Comparison of ENCODE assay signal across 23 cellular contexts in the genomic region with DNA sequence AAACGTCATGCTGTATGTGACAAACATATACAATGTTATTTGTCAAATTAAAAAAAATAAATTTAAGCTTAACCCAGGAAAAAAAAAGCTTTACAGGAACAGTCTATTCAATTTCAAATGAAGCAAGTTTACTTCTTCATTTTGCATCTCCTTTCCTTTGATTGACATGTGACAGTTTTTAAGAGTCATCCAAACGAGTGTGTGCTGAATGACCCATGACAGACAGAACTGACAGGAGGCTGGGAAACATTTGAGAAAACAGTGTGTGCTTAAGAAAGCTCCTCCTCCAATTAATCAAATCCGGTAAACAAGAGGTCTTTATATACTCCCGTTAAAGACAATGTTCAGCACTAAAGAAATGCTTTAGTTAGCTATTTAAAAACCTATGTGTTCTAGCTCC.
"Had no signal": no experiment of that assay in that cellular context is flagged by ENCODE, and none has a peak within 500 bp of the region (broad histone marks: within the 10 kb centered on the region; RNA-seq: fewer than 3 reads in every experiment).

No MANE protein-coding gene starts in this region.

- H3K36me3 ChIP-seq: gastrocnemius medialis, neutrophil, upper lobe of right lung had no signal

- H3K27me3 Mint-ChIP-seq: activated CD4-positive, alpha-beta T cell treated with anti-CD3 and anti-CD28 coated beads, Interleukin-2, amount 10 ng/mL, durations not matched to agents 24 days and 14 days; activated CD8-positive, alpha-beta T cell treated with anti-CD3 and anti-CD28 coated beads for 36 hours; activated naive CD8-positive, alpha-beta T cell treated with anti-CD3 and anti-CD28 coated beads, Interleukin-2, amount 10 ng/mL, durations not matched to agents 7 days and 5 days; activated T-helper 17 cell treated with anti-CD3 and anti-CD28 coated beads, Interleukin-2, amount 50 U/mL, for 72 hours; memory B cell had no signal

- H3K27ac ChIP-seq: body of pancreas, coronary artery, gastrocnemius medialis, neutrophil, parathyroid adenoma, upper lobe of right lung had no signal

- H3K4me3 ChIP-seq: body of pancreas, coronary artery, gastrocnemius medialis, upper lobe of right lung had no signal

- H3K27me3 ChIP-seq: body of pancreas, gastrocnemius medialis, neutrophil, upper lobe of right lung had no signal

- DNase-seq: activated CD4-positive, alpha-beta T cell treated with anti-CD3 and anti-CD28 coated beads, Interleukin-2, amount 10 ng/mL, durations not matched to agents 24 days and 14 days; activated CD8-positive, alpha-beta T cell treated with anti-CD3 and anti-CD28 coated beads for 36 hours; activated naive CD4-positive, alpha-beta T cell treated with Interleukin-2 at 50 U/mL for 16 hours; activated naive CD8-positive, alpha-beta T cell treated with anti-CD3 and anti-CD28 coated beads, Interleukin-2, amount 10 ng/mL, durations not matched to agents 7 days and 5 days; activated T-cell treated with anti-CD3 and anti-CD28 coated beads, Interleukin-2, amount 50 U/mL, for 1 hour; amygdala; body of pancreas; central memory CD4-positive, alpha-beta T cell; erythroblast; gastrocnemius medialis; head of caudate nucleus; immature natural killer cell; natural killer cell; retina; stimulated activated CD4-positive, alpha-beta T cell treated with anti-CD3 and anti-CD28 coated beads, Interleukin-1b, Interleukin-23, amount 100 ng/mL, for 48 hours; stimulated activated CD8-positive, alpha-beta memory T cell treated with anti-CD3 and anti-CD28 coated beads, Interleukin-4, amount 100 ng/mL, for 48 hours; stimulated activated naive CD4-positive, alpha-beta T cell; upper lobe of right lung had no signal

- H3K9me3 Mint-ChIP-seq: activated CD4-positive, alpha-beta T cell treated with anti-CD3 and anti-CD28 coated beads, Interleukin-2, amount 10 ng/mL, durations not matched to agents 24 days and 14 days; immature natural killer cell had no signal

- H3K9me3 ChIP-seq: body of pancreas, gastrocnemius medialis, neutrophil, upper lobe of right lung had no signal

- H2AFZ ChIP-seq: parathyroid adenoma had no signal

- H3K27ac Mint-ChIP-seq: activated CD4-positive, alpha-beta T cell treated with anti-CD3 and anti-CD28 coated beads, Interleukin-2, amount 10 ng/mL, durations not matched to agents 24 days and 14 days; activated CD8-positive, alpha-beta T cell treated with anti-CD3 and anti-CD28 coated beads for 36 hours; activated naive CD8-positive, alpha-beta T cell treated with anti-CD3 and anti-CD28 coated beads, Interleukin-2, amount 10 ng/mL, durations not matched to agents 7 days and 5 days; activated T-helper 17 cell treated with anti-CD3 and anti-CD28 coated beads, Interleukin-2, amount 50 U/mL, for 72 hours; memory B cell; natural killer cell had no signal

- ATAC-seq: activated CD8-positive, alpha-beta T cell treated with anti-CD3 and anti-CD28 coated beads for 36 hours; activated T-helper 17 cell treated with anti-CD3 and anti-CD28 coated beads, Interleukin-2, amount 50 U/mL, for 72 hours; body of pancreas; gastrocnemius medialis; natural killer cell; upper lobe of right lung had no signal

- H3K4me3 Mint-ChIP-seq: activated CD4-positive, alpha-beta T cell treated with anti-CD3 and anti-CD28 coated beads, Interleukin-2, amount 10 ng/mL, durations not matched to agents 24 days and 14 days; activated CD8-positive, alpha-beta T cell treated with anti-CD3 and anti-CD28 coated beads for 36 hours; activated naive CD8-positive, alpha-beta T cell treated with anti-CD3 and anti-CD28 coated beads, Interleukin-2, amount 10 ng/mL, durations not matched to agents 7 days and 5 days; activated T-helper 17 cell treated with anti-CD3 and anti-CD28 coated beads, Interleukin-2, amount 50 U/mL, for 72 hours; immature natural killer cell; memory B cell; natural killer cell had no signal

- H3K4me1 ChIP-seq: upper lobe of right lung had no signal

- H3K4me1 Mint-ChIP-seq: activated CD4-positive, alpha-beta T cell treated with anti-CD3 and anti-CD28 coated beads, Interleukin-2, amount 10 ng/mL, durations not matched to agents 24 days and 14 days; activated naive CD8-positive, alpha-beta T cell treated with anti-CD3 and anti-CD28 coated beads, Interleukin-2, amount 10 ng/mL, durations not matched to agents 7 days and 5 days; memory B cell had no signal

- H3K9ac ChIP-seq: parathyroid adenoma had no signal
